23 cellular contexts compared by ENCODE assay signal in genomic region chr20:63194007-63194820, GRCh38. TPM values are rescaled to one million over a fixed set of nuclear protein-coding genes. Genes with fewer than 3 reads are reported as not detected.
A peak's percentile ranks its signal among the peaks of the same experiment; 100 is the strongest.
DNase-seq lines count a peak whose midpoint lies in the region; ATAC-seq, FAIRE-seq and TF ChIP-seq lines count a peak whose summit lies in the region.
"Had no signal": no experiment of that assay in that cellular context is flagged by ENCODE, and none has a peak within 500 bp of the region (broad histone marks: within the 10 kb centered on the region; RNA-seq: fewer than 3 reads in every experiment).

No MANE protein-coding gene starts in this region.

- no peak for ATAC-seq in activated naive CD8-positive, alpha-beta T cell treated with anti-CD3 and anti-CD28 coated beads, Interleukin-2, amount 10 ng/mL, durations not matched to agents 7 days and 5 days (ENCODE audit: low read depth)
- ATAC-seq in SK-N-SH treated with all-trans-retinoic acid at 6 μM for 48 hours: no peak
- ATAC-seq: GM12878 had no signal

- H3K4me3 Mint-ChIP-seq in activated naive CD8-positive, alpha-beta T cell treated with anti-CD3 and anti-CD28 coated beads, Interleukin-2, amount 10 ng/mL, durations not matched to agents 7 days and 5 days: no peak overlapping the region
- H3K4me3 Mint-ChIP-seq in activated naive CD8-positive, alpha-beta T cell treated with anti-CD3 and anti-CD28 coated beads for 36 hours: no peak overlapping the region
- H3K4me3 Mint-ChIP-seq: CD4-positive, alpha-beta memory T cell; IgD-negative memory B cell had no signal

- FAIRE-seq in RCC 7860 (lab: Jason Lieb, UNC): peak; percentile 76
- FAIRE-seq: GM12878, GM18507 had no signal

- H2AFZ ChIP-seq in mammary epithelial cell (ENCODE audit: low read depth, low read length): no peak overlapping the region

- peaks cover 9% of the 10 kb centered on the region for H3K4me1 ChIP-seq in mammary epithelial cell (ENCODE audit: insufficient read depth, low read length)
- H3K4me1 ChIP-seq: BE2C, SJSA1 had no signal

- POLR2A ChIA-PET in activated naive CD8-positive, alpha-beta T cell treated with anti-CD3 and anti-CD28 coated beads, Interleukin-2, amount 10 ng/mL, durations not matched to agents 7 days and 5 days (lab: Charles Lee): no interaction called here

- H3K9ac ChIP-seq in mammary epithelial cell (ENCODE audit: insufficient read depth, low read length): no peak overlapping the region

- intact Hi-C loops in mammary epithelial cell (cut with micrococcal nuclease): no loop called here

- no peak overlapping the region for H3K27ac ChIP-seq in mammary epithelial cell (ENCODE audit: insufficient read depth, low read depth, low read length)
- H3K27ac ChIP-seq: 22Rv1, SJSA1 had no signal

- dilution Hi-C loops in mammary epithelial cell (cut with HindIII; ENCODE audit: low sequenced_read_pairs): no loop called here

- peaks cover 2% of the 10 kb centered on the region for H3K36me3 Mint-ChIP-seq in activated naive CD8-positive, alpha-beta T cell treated with anti-CD3 and anti-CD28 coated beads, Interleukin-2, amount 10 ng/mL, durations not matched to agents 7 days and 5 days
- H3K36me3 Mint-ChIP-seq in activated naive CD8-positive, alpha-beta T cell treated with anti-CD3 and anti-CD28 coated beads for 36 hours: peaks cover 13% of the 10 kb centered on the region

- H3K27me3 Mint-ChIP-seq in activated naive CD8-positive, alpha-beta T cell treated with anti-CD3 and anti-CD28 coated beads, Interleukin-2, amount 10 ng/mL, durations not matched to agents 7 days and 5 days: no peaks in the 10 kb centered on the region
- no peaks in the 10 kb centered on the region for H3K27me3 Mint-ChIP-seq in activated naive CD8-positive, alpha-beta T cell treated with anti-CD3 and anti-CD28 coated beads for 36 hours
- H3K27me3 Mint-ChIP-seq: CD4-positive, alpha-beta memory T cell; IgD-negative memory B cell had no signal

- no peak for TF ChIP-seq CTCF in mammary epithelial cell (conservative IDR thresholded peaks at IDR 0.05 in 1 of 2, IDR thresholded peaks at IDR 0.05 in 1 of 2; ENCODE audit: extremely low read depth in 1 of 2, insufficient read depth in 1 of 2, low read depth in 1 of 2, low read length in 2 of 2)

- H3K4me2 ChIP-seq in mammary epithelial cell (ENCODE audit: insufficient read depth, low read depth, low read length): no peak overlapping the region

- peaks cover 8% of the 10 kb centered on the region for H3K36me3 ChIP-seq in mammary epithelial cell (ENCODE audit: insufficient read depth, low read length)

- no TSS peak for BruUV-seq in mammary epithelial cell (replicated peaks; lab: Mats Ljungman, UMichigan)

- no peaks in the 10 kb centered on the region for H3K9me3 ChIP-seq in mammary epithelial cell (replicated peaks; ENCODE audit: insufficient read depth, low read length)
- H3K9me3 ChIP-seq: BE2C, SJSA1 had no signal

- peaks cover 9% of the 10 kb centered on the region for H4K20me1 ChIP-seq in mammary epithelial cell (ENCODE audit: insufficient read depth, low read length)

- CTCF ChIA-PET in mammary epithelial cell (lab: Charles Lee; ENCODE audit: low non-redundant PET): no interaction called here

- in situ Hi-C loops in mammary epithelial cell (cut with MboI; ENCODE audit: low sequenced_read_pairs in 2 of 2): no loop called here
- in situ Hi-C loops in G401 (cut with HindIII; ENCODE audit: low sequenced_read_pairs): no loop called here

- 85% methylated on average over 13 of the region's 14 CpGs for WGBS in mammary epithelial cell (ENCODE audit: low coverage, missing lambda C conversion rate)

- H3K4me1 Mint-ChIP-seq in activated naive CD8-positive, alpha-beta T cell treated with anti-CD3 and anti-CD28 coated beads, Interleukin-2, amount 10 ng/mL, durations not matched to agents 7 days and 5 days: peaks cover 3% of the 10 kb centered on the region
- peaks cover 21% of the 10 kb centered on the region for H3K4me1 Mint-ChIP-seq in activated naive CD8-positive, alpha-beta T cell treated with anti-CD3 and anti-CD28 coated beads for 36 hours

- H3K27me3 ChIP-seq in mammary epithelial cell (ENCODE audit: insufficient read depth, low read length): no peaks in the 10 kb centered on the region
- H3K27me3 ChIP-seq: BE2C, SJSA1 had no signal

- H3K27ac Mint-ChIP-seq in activated naive CD8-positive, alpha-beta T cell treated with anti-CD3 and anti-CD28 coated beads, Interleukin-2, amount 10 ng/mL, durations not matched to agents 7 days and 5 days: peak overlapping the region; percentile 13
- no peak overlapping the region for H3K27ac Mint-ChIP-seq in activated naive CD8-positive, alpha-beta T cell treated with anti-CD3 and anti-CD28 coated beads for 36 hours
- H3K27ac Mint-ChIP-seq: CD4-positive, alpha-beta memory T cell had no signal

- H3K79me2 ChIP-seq in mammary epithelial cell (ENCODE audit: insufficient read depth, low read length): peaks cover 40% of the 10 kb centered on the region

- H3K4me3 ChIP-seq in mammary epithelial cell (replicated peaks in 1 of 3; ENCODE audit: insufficient read depth in 1 of 3, low read depth in 2 of 3, low read length in 3 of 3): no peak overlapping the region
- H3K4me3 ChIP-seq: GM12878, SJSA1 had no signal

- DNase-seq in activated naive CD8-positive, alpha-beta T cell treated with anti-CD3 and anti-CD28 coated beads, Interleukin-2, amount 10 ng/mL, durations not matched to agents 7 days and 5 days: no peak
- no peak for DNase-seq in activated naive CD8-positive, alpha-beta T cell treated with anti-CD3 and anti-CD28 coated beads for 36 hours
- DNase-seq in RCC 7860 (ENCODE audit: low spot score) (no peak), kidney tubule cell (ENCODE audit: low spot score) (peak; percentile 35), OCI-M2 (lab: John Stamatoyannopoulos, UW; ENCODE audit: unreplicated experiment) (no peak), mammary epithelial cell (no peak), G401 (ENCODE audit: low spot score) (no peak)
- DNase-seq: BE2C; CD4-positive, alpha-beta memory T cell; DMS79 treated with DMSO at 0.1 percent for 48 hours; GDM1; NCI-H1105 treated with DMSO at 0.1 percent for 48 hours; NCI-H187; NCI-H69; RPMI8226; SW 1271 had no signal

- H3K9me3 Mint-ChIP-seq in activated naive CD8-positive, alpha-beta T cell treated with anti-CD3 and anti-CD28 coated beads, Interleukin-2, amount 10 ng/mL, durations not matched to agents 7 days and 5 days: no peaks in the 10 kb centered on the region
- no peaks in the 10 kb centered on the region for H3K9me3 Mint-ChIP-seq in activated naive CD8-positive, alpha-beta T cell treated with anti-CD3 and anti-CD28 coated beads for 36 hours
- H3K9me3 Mint-ChIP-seq: CD4-positive, alpha-beta memory T cell; IgD-negative memory B cell had no signal

TF ChIP-seq in SK-N-SH treated with all-trans-retinoic acid at 6 μM for 48 hours, 23 proteins besides CTCF, POLR2A, EP300 and RAD21 (continues in another document):
- no peak for TF ChIP-seq ZNF8 (CRISPR knock-in tag; IDR thresholded peaks at IDR 0.05)
- no peak for TF ChIP-seq ZNF565 (CRISPR knock-in tag; conservative IDR thresholded peaks at IDR 0.05; ENCODE audit: low read depth)
- TF ChIP-seq PPARA (CRISPR knock-in tag; IDR thresholded peaks at IDR 0.05; ENCODE audit: borderline replicate concordance): no peak
- TF ChIP-seq CREB5 (CRISPR knock-in tag; IDR thresholded peaks at IDR 0.05; ENCODE audit: low read depth): no peak
- no peak for TF ChIP-seq RARB (CRISPR knock-in tag; IDR thresholded peaks at IDR 0.05)
- no peak for TF ChIP-seq SNAI2 (CRISPR knock-in tag; IDR thresholded peaks at IDR 0.05)
- TF ChIP-seq ARNTL (CRISPR knock-in tag; IDR thresholded peaks at IDR 0.05; ENCODE audit: borderline replicate concordance, low read depth): no peak
- TF ChIP-seq POU6F1 (CRISPR knock-in tag; IDR thresholded peaks at IDR 0.05; ENCODE audit: borderline replicate concordance, low read depth): no peak
- no peak for TF ChIP-seq CSDC2 (CRISPR knock-in tag; IDR thresholded peaks at IDR 0.05)

RNA-seq across cellular contexts. Expression of gene YTHDF1, which starts 21.7 kb away (rescaled TPM):
- 10 to 100 TPM; 38.0 to 41.2 TPM for total RNA-seq in activated naive CD8-positive, alpha-beta T cell treated with anti-CD3 and anti-CD28 coated beads, Interleukin-2, amount 10 ng/mL, durations not matched to agents 7 days and 5 days
- total RNA-seq in activated naive CD8-positive, alpha-beta T cell treated with anti-CD3 and anti-CD28 coated beads for 36 hours: 10 to 100 TPM; 47.4 to 48.3 TPM
- total RNA-seq in mammary epithelial cell: 10 to 100 TPM; 30.3 to 40.4 TPM
- 26.5 TPM for polyA plus RNA-seq in mammary epithelial cell
- 29.5 TPM for polyA minus RNA-seq in mammary epithelial cell
- 22.7 and 27.1 TPM in 2 replicates for total RNA-seq in G401 (2014; rRNA removed; shearing (Covaris generic))

RNA-seq across cellular contexts. Expression of gene BIRC7, which starts 41.5 kb away (rescaled TPM):
- not detected for total RNA-seq in activated naive CD8-positive, alpha-beta T cell treated with anti-CD3 and anti-CD28 coated beads, Interleukin-2, amount 10 ng/mL, durations not matched to agents 7 days and 5 days
- under 1 TPM; 0.23 to 0.34 TPM for total RNA-seq in activated naive CD8-positive, alpha-beta T cell treated with anti-CD3 and anti-CD28 coated beads for 36 hours
- not detected for total RNA-seq in mammary epithelial cell
- not detected for polyA plus RNA-seq in mammary epithelial cell
- polyA minus RNA-seq in mammary epithelial cell: not detected
- 68.2 and 78.4 TPM in 2 replicates for total RNA-seq in G401 (2014; rRNA removed; shearing (Covaris generic))
- total RNA-seq: CD4-positive, alpha-beta memory T cell; GM12878; LHCN-M2; SJSA1 had no signal
- polyA plus RNA-seq: CD4-positive, alpha-beta memory T cell; IgD-negative memory B cell had no signal

Comparison
In these comparisons a context has a peak if more than half of its experiments do, and no peak if none do; other contexts are left out.
1. RNA of gene BIRC7, which starts 41.5 kb away (total RNA-seq): 68.2 to 78.4 TPM in G401; 0.23 to 0.34 TPM in activated naive CD8-positive, alpha-beta T cell treated with anti-CD3 and anti-CD28 coated beads for 36 hours, not detected in activated naive CD8-positive, alpha-beta T cell treated with anti-CD3 and anti-CD28 coated beads, Interleukin-2, amount 10 ng/mL, durations not matched to agents 7 days and 5 days and not detected in mammary epithelial cell; every median in the first group is over 10 times any median in the second.